In the genomic region with DNA sequence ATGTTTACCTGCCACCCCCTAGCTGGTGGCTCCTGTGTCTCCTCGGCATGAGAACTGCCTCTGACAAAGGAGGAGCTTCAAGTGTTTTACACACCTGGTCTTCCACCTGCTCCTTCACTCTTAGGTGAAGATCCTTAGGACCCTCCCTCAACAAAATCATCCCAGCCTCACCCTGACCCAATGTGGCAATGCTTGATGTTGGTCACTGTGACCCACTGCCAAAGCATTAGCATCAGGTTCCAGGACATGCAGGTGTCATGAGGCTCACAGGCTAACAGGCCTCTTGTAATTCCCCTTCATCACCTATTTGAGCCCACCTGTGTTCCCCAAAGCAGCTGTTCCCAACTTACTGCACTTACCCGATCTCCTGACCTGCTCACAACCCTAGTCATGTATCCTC, we compare ENCODE assay signal across 17 cellular contexts. TPM values are rescaled to one million over a fixed set of nuclear protein-coding genes. Genes with fewer than 3 reads are reported as not detected.
A peak's percentile ranks its signal among the peaks of the same experiment; 100 is the strongest.
DNase-seq lines count a peak whose midpoint lies in the region; ATAC-seq and TF ChIP-seq lines count a peak whose summit lies in the region.
"Had no signal": no experiment of that assay in that cellular context is flagged by ENCODE, and none has a peak within 500 bp of the region (broad histone marks: within the 10 kb centered on the region; RNA-seq: fewer than 3 reads in every experiment).

No MANE protein-coding gene starts in this region.

- TF ChIP-seq POLR2A in esophagus muscularis mucosa (IDR thresholded peaks at IDR 0.05; ENCODE audit: low read depth) = no peak

- peaks cover 49% of the 10 kb centered on the region for H4K20me1 ChIP-seq in GM23338 (replicated peaks; ENCODE audit: insufficient read depth)

- H3K4me3 ChIP-seq in GM23338 = no peak overlapping the region
- no peak overlapping the region for H3K4me3 ChIP-seq in esophagus muscularis mucosa
- H3K4me3 ChIP-seq in heart right ventricle = no peak overlapping the region
- H3K4me3 ChIP-seq: K562 had no signal

- H2AFZ ChIP-seq in GM23338 = no peak overlapping the region

- H3K36me3 Mint-ChIP-seq in GM23338 (ENCODE audit: low read depth) (peaks cover 36% of the 10 kb centered on the region), WTC11 (peaks cover 46% of the 10 kb centered on the region)

- no peaks in the 10 kb centered on the region for H3K9me2 ChIP-seq in GM23338 (ENCODE audit: insufficient read depth)

- intact Hi-C loops in esophagus muscularis mucosa (cut with DNase I) = no loop called here
- intact Hi-C loops in heart right ventricle (cut with DNase I) = loop anchor here in 1 of 10 donors (10.0 kb wide), 1 partner anchor 215 kb away; no protein-coding TSS in a partner anchor

- TF ChIP-seq CTCF in GM23338 (conservative IDR thresholded peaks at IDR 0.05; ENCODE audit: low read depth in 2 of 2) (no peak), WTC11 (IDR thresholded peaks at IDR 0.05) (no peak), esophagus muscularis mucosa (IDR thresholded peaks at IDR 0.05) (no peak), heart right ventricle (IDR thresholded peaks at IDR 0.05) (no peak)

- H3K9me3 ChIP-seq in esophagus muscularis mucosa (no peaks in the 10 kb centered on the region), heart right ventricle (no peaks in the 10 kb centered on the region)

- H3K4me3 Mint-ChIP-seq in GM23338 = no peak overlapping the region
- H3K4me3 Mint-ChIP-seq in WTC11 = no peak overlapping the region
- H3K4me3 Mint-ChIP-seq: CD4-positive, alpha-beta T cell had no signal

- H3K4me1 Mint-ChIP-seq in GM23338 = peaks cover 45% of the 10 kb centered on the region
- H3K4me1 Mint-ChIP-seq in WTC11 = peaks cover 47% of the 10 kb centered on the region

- no peak for TF ChIP-seq EP300 in esophagus muscularis mucosa (IDR thresholded peaks at IDR 0.05)

- H3K79me2 ChIP-seq in GM23338 (replicated peaks; ENCODE audit: insufficient read depth) = peaks cover 58% of the 10 kb centered on the region

- peaks cover 17% of the 10 kb centered on the region; the same call in 1 of the 2 replicates for H3F3A ChIP-seq in GM23338 (replicated peaks; ENCODE audit: low read depth)

- no peak for DNase-seq in GM23338 (ENCODE audit: low spot score)
- DNase-seq in WTC11 (ENCODE audit: low spot score) = no peak
- peak; percentile 42 for DNase-seq in esophagus muscularis mucosa (ENCODE audit: extremely low spot score)
- no peak for DNase-seq in heart right ventricle
- no peak for DNase-seq in stimulated activated CD4-positive, alpha-beta T cell treated with anti-CD3 and anti-CD28 coated beads, Interleukin-4, amount 100 ng/mL, for 1 hour
- DNase-seq: ACHN; AML-193; CD4-positive, alpha-beta T cell; DMS153; DMS79; GDM1; HCEC 1CT; IMR-90 had no signal

- H3K4me1 ChIP-seq in GM23338 (ENCODE audit: insufficient read depth) (peaks cover 35% of the 10 kb centered on the region), esophagus muscularis mucosa (peaks cover 11 to 22% (median 19%) of the 10 kb centered on the region in 4 donors), heart right ventricle (peaks cover 0 to 17% (median 4%) of the 10 kb centered on the region in 9 donors)

- no peaks in the 10 kb centered on the region for H3K9me3 Mint-ChIP-seq in GM23338
- no peaks in the 10 kb centered on the region for H3K9me3 Mint-ChIP-seq in WTC11
- H3K9me3 Mint-ChIP-seq: CD4-positive, alpha-beta T cell had no signal

- ATAC-seq in GM23338 = no peak
- ATAC-seq in WTC11 = peak; percentile 4; the same call in 1 of the 2 replicates
- no peak for ATAC-seq in heart right ventricle
- ATAC-seq in GM18519 (IDR thresholded peaks at IDR 0.05; ENCODE audit: low FRiP score, unreplicated experiment) = no peak
- ATAC-seq: K562 had no signal

- H3K27ac Mint-ChIP-seq in GM23338 = no peak overlapping the region
- H3K27ac Mint-ChIP-seq in WTC11 = peak overlapping the region; percentile 50; the same call in 1 of the 2 replicates
- H3K27ac Mint-ChIP-seq: CD4-positive, alpha-beta T cell had no signal

- CTCF ChIA-PET in WTC11 (lab: Charles Lee) = interaction anchor here (0.6 to 2.5 kb wide), 3 partner anchors 133 to 1493 kb away, joined by 3 to 15 read pairs (median 5); no protein-coding TSS in a partner anchor

- no peak overlapping the region for H3K4me2 ChIP-seq in GM23338

- H3K27me3 ChIP-seq in GM23338 (ENCODE audit: insufficient read depth) (no peaks in the 10 kb centered on the region), esophagus muscularis mucosa (no peaks in the 10 kb centered on the region), heart right ventricle (no peaks in the 10 kb centered on the region)

- POLR2A ChIA-PET in WTC11 (lab: Charles Lee) = no interaction called here

- 98% methylated on average over 2 of the region's 2 CpGs for WGBS in esophagus muscularis mucosa
- WGBS in heart right ventricle, 2 donors = 96 to 97% methylated on average over 2 of the region's 2 CpGs

- H3K27ac ChIP-seq in GM23338 (ENCODE audit: low read depth) = peak overlapping the region; percentile 43; the same call in 1 of the 2 replicates
- H3K27ac ChIP-seq in esophagus muscularis mucosa (replicated peaks in 1 of 4) = no peak overlapping the region
- no peak overlapping the region for H3K27ac ChIP-seq in heart right ventricle
- H3K27ac ChIP-seq: C4-2B, HL-60 had no signal

- H3K36me3 ChIP-seq in GM23338 (ENCODE audit: insufficient read depth) (peaks cover 41% of the 10 kb centered on the region; the same call in 1 of the 2 replicates), esophagus muscularis mucosa (peaks cover 0 to 41% (median 20%) of the 10 kb centered on the region in 4 donors), heart right ventricle (peaks cover 0 to 48% (median 0%) of the 10 kb centered on the region in 9 donors)

- H3K27me3 Mint-ChIP-seq in GM23338 (ENCODE audit: insufficient read depth, low read depth, poor library complexity) = peaks cover 7% of the 10 kb centered on the region
- H3K27me3 Mint-ChIP-seq in WTC11 (ENCODE audit: low read depth) = no peaks in the 10 kb centered on the region

TF ChIP-seq in GM23338, 12 proteins besides CTCF, POLR2A, EP300 and RAD21:
- TF ChIP-seq EZH2 (IDR thresholded peaks at IDR 0.05; ENCODE audit: low read depth, unreplicated experiment) (no peak), CREB1 (CRISPR knock-in tag; IDR thresholded peaks at IDR 0.05; ENCODE audit: low read depth) (no peak), POLR2AphosphoS5 (IDR thresholded peaks at IDR 0.05; ENCODE audit: low read depth) (peak; percentile 19; the same call in 1 of the 2 replicates)

TF ChIP-seq in WTC11, 78 proteins besides CTCF, POLR2A, EP300 and RAD21:
- no peak for TF ChIP-seq ZNF423 (CRISPR knock-in tag; IDR thresholded peaks at IDR 0.05)
- 0 out of 2 replicates have a peak, but pooled peaks have one; percentile 26 for TF ChIP-seq ZNF425 (CRISPR knock-in tag; conservative IDR thresholded peaks at IDR 0.05)
- TF ChIP-seq ATF2 (CRISPR knock-in tag; IDR thresholded peaks at IDR 0.05; ENCODE audit: borderline replicate concordance, low read depth) = no peak
- TF ChIP-seq NR3C1 (CRISPR knock-in tag; conservative IDR thresholded peaks at IDR 0.05; ENCODE audit: low read depth) = no peak
- TF ChIP-seq CBFB (CRISPR knock-in tag; IDR thresholded peaks at IDR 0.05; ENCODE audit: low read depth) = no peak
TF ChIP-seq in WTC11: peak in this region for 1.

RNA-seq across cellular contexts. Expression of gene FZD5, which starts 9.8 kb away (rescaled TPM):
- total RNA-seq in GM23338 (2014; rRNA removed; shearing (Covaris generic)) = 80.5 and 94.8 TPM in 2 replicates
- polyA plus RNA-seq in GM23338 (2016; fragmentation: Nextera tagmentation; extraction: Ambion mirVana) (28.1 and 32.3 TPM in 2 replicates), heart right ventricle (1 to 10 TPM; 1.0 to 1.9 TPM)
- total RNA-seq in WTC11 (2021) (52.8 to 103 TPM (median 53.7 TPM) in 3 replicates), esophagus muscularis mucosa (10 to 100 TPM; 15.7 to 23.7 (median 21.0) TPM), heart right ventricle (1 to 10 TPM; 3.0 to 5.7 (median 5.0) TPM)

RNA-seq across cellular contexts. Expression of gene CCNYL1, which starts 48.5 kb away (rescaled TPM):
- 32.1 and 35.1 TPM in 2 replicates for total RNA-seq in GM23338 (2014; rRNA removed; shearing (Covaris generic))
- 19.6 and 20.8 TPM in 2 replicates for polyA plus RNA-seq in GM23338 (2016; fragmentation: Nextera tagmentation; extraction: Ambion mirVana)
- total RNA-seq in WTC11 (2021) = 26.6 to 31.6 TPM (median 28.1 TPM) in 3 replicates
- total RNA-seq in esophagus muscularis mucosa = 10 to 100 TPM; 13.5 to 17.4 (median 16.2) TPM
- 10 to 100 TPM in 5 of 10 donors, 1 to 10 TPM in 5; 5.6 to 16.1 (median 9.7) TPM for total RNA-seq in heart right ventricle
- 1 to 10 TPM; 3.6 to 5.7 TPM for polyA plus RNA-seq in heart right ventricle
